16 cellular contexts compared by ENCODE assay signal in genomic region chr1:61280457-61280856, GRCh38.
DNase-seq lines count a peak whose midpoint lies in the region; ATAC-seq and TF ChIP-seq lines count a peak whose summit lies in the region.
"Had no signal": no experiment of that assay in that cellular context is flagged by ENCODE, and none has a peak within 500 bp of the region (broad histone marks: within the 10 kb centered on the region; RNA-seq: fewer than 3 reads in every experiment).

No MANE protein-coding gene starts in this region.

- no peak overlapping the region for H3K4me3 Mint-ChIP-seq in progenitor cell of endocrine pancreas (ENCODE audit: low read depth)
- no peak overlapping the region for H3K4me3 Mint-ChIP-seq in CD4-positive, alpha-beta T cell

- H3K27ac ChIP-seq in SJCRH30, result peak overlapping the region; percentile 16; the same call in 1 of the 2 replicates
- peak overlapping the region; percentile 33 to 80 for H3K27ac ChIP-seq in tibial artery
- H3K27ac ChIP-seq in CD4-positive, alpha-beta T cell (ENCODE audit: low read depth, low read length), result no peak overlapping the region
- H3K27ac ChIP-seq: HL-60, SJSA1 had no signal

- H3K9me3 ChIP-seq in SJCRH30 (replicated peaks), result no peaks in the 10 kb centered on the region
- no peaks in the 10 kb centered on the region for H3K9me3 ChIP-seq in tibial artery
- H3K9me3 ChIP-seq in CD4-positive, alpha-beta T cell (ENCODE audit: control insufficient read depth, low read length), result no peaks in the 10 kb centered on the region
- H3K9me3 ChIP-seq: SJSA1 had no signal

- no peak overlapping the region for H3K4me3 ChIP-seq in SJCRH30
- H3K4me3 ChIP-seq in tibial artery, result no peak overlapping the region
- H3K4me3 ChIP-seq: SJSA1 had no signal

- intact Hi-C loops in sciatic nerve (cut with DNase I) (no loop called here), tibial artery (cut with DNase I; ENCODE audit: low total_unique reads) (no loop called here)
- intact Hi-C loops in CD4-positive, alpha-beta T cell (cut with DNase I, micrococcal nuclease), result no loop called here

- no peaks in the 10 kb centered on the region for H3K36me3 ChIP-seq in SJCRH30
- no peaks in the 10 kb centered on the region for H3K36me3 ChIP-seq in tibial artery
- H3K36me3 ChIP-seq: SJSA1 had no signal

- H3K4me1 ChIP-seq in SJCRH30 (peaks cover 16% of the 10 kb centered on the region), tibial artery (peaks cover 0 to 87% (median 33%) of the 10 kb centered on the region in 4 donors)
- H3K4me1 ChIP-seq: SJSA1 had no signal

- peak; percentile 53 for ATAC-seq in sciatic nerve
- no peak for ATAC-seq in CD4-positive, alpha-beta T cell (ENCODE audit: poor library complexity)

- H3K27ac Mint-ChIP-seq in progenitor cell of endocrine pancreas, result no peak overlapping the region
- H3K27ac Mint-ChIP-seq in CD4-positive, alpha-beta T cell, result no peak overlapping the region

- CTCF ChIA-PET in CD4-positive, alpha-beta T cell (lab: Charles Lee), result no interaction called here

- H3K27me3 Mint-ChIP-seq in progenitor cell of endocrine pancreas, result peaks cover 5% of the 10 kb centered on the region
- no peaks in the 10 kb centered on the region for H3K27me3 Mint-ChIP-seq in CD4-positive, alpha-beta T cell

- POLR2A ChIA-PET in CD4-positive, alpha-beta T cell (lab: Charles Lee), result no interaction called here

- DNase-seq in SJCRH30 (peak in 1 of 2 experiments; percentile 46), fibroblast of peridontal ligament (ENCODE audit: extremely low read depth) (peak; percentile 8), sciatic nerve (ENCODE audit: low spot score) (no peak), tibial artery (no peak), progenitor cell of endocrine pancreas (ENCODE audit: low spot score, unreplicated experiment) (no peak), middle frontal gyrus (ENCODE audit: extremely low spot score, low spot score) (no peak)
- no peak for DNase-seq in CD4-positive, alpha-beta T cell
- DNase-seq: C1 segment of cervical spinal cord, DMS 273 treated with DMSO at 0.1 percent for 48 hours, DND-41, NCI-H1417 treated with DMSO at 0.1 percent for 48 hours, NCI-H2029, NCI-H345, NCI-H524 treated with DMSO at 0.1 percent for 48 hours had no signal

- no peaks in the 10 kb centered on the region for H3K36me3 Mint-ChIP-seq in progenitor cell of endocrine pancreas (ENCODE audit: insufficient read depth)
- no peaks in the 10 kb centered on the region for H3K36me3 Mint-ChIP-seq in CD4-positive, alpha-beta T cell (ENCODE audit: low read depth)

- no peaks in the 10 kb centered on the region for H3K27me3 ChIP-seq in SJCRH30
- no peaks in the 10 kb centered on the region for H3K27me3 ChIP-seq in tibial artery
- H3K27me3 ChIP-seq in CD4-positive, alpha-beta T cell (ENCODE audit: control insufficient read depth, insufficient read depth, low read length), result no peaks in the 10 kb centered on the region
- H3K27me3 ChIP-seq: SJSA1 had no signal

- H3K4me1 Mint-ChIP-seq in progenitor cell of endocrine pancreas (ENCODE audit: low read depth), result no peaks in the 10 kb centered on the region
- no peaks in the 10 kb centered on the region for H3K4me1 Mint-ChIP-seq in CD4-positive, alpha-beta T cell (ENCODE audit: low read depth)

- H3K9me3 Mint-ChIP-seq in progenitor cell of endocrine pancreas (ENCODE audit: low read depth), result no peaks in the 10 kb centered on the region
- H3K9me3 Mint-ChIP-seq in CD4-positive, alpha-beta T cell, result no peaks in the 10 kb centered on the region

- TF ChIP-seq CTCF in tibial artery (IDR thresholded peaks at IDR 0.05) (no peak), progenitor cell of endocrine pancreas (IDR thresholded peaks at IDR 0.05; ENCODE audit: unreplicated experiment) (no peak)
- no peak for TF ChIP-seq CTCF in CD4-positive, alpha-beta T cell (IDR thresholded peaks at IDR 0.05)
